Comparison of ENCODE assay signal across 10 cellular contexts in genomic region chr18:22560283-22560627, GRCh38.
A peak's percentile ranks its signal among the peaks of the same experiment; 100 is the strongest.
DNase-seq lines count a peak whose midpoint lies in the region; ATAC-seq and TF ChIP-seq lines count a peak whose summit lies in the region.
"Had no signal": no experiment of that assay in that cellular context is flagged by ENCODE, and none has a peak within 500 bp of the region (broad histone marks: within the 10 kb centered on the region; RNA-seq: fewer than 3 reads in every experiment).

No MANE protein-coding gene starts in this region.

- WGBS in mammary epithelial cell (ENCODE audit: low coverage, missing lambda C conversion rate) = 93% methylated on average over 3 of the region's 7 CpGs
- WGBS in lower leg skin, 2 donors = 37 to 41% methylated on average over 7 of the region's 7 CpGs

- DNase-seq in mammary epithelial cell = no peak
- no peak for DNase-seq in lower leg skin (ENCODE audit: low spot score in 2 of 2)
- no peak for DNase-seq in stimulated activated naive B cell treated with anti-CD40 and anti-IgM and Interleukin-4, amounts not matched to agents 10 μg/mL and 1 μg/mL and 100 μg/mL, for 72 hours
- DNase-seq in Ammon's horn (ENCODE audit: low spot score) = no peak
- DNase-seq in activated CD4-positive, alpha-beta memory T cell treated with anti-CD3 and anti-CD28 coated beads for 36 hours = no peak
- DNase-seq: GDM1, T-helper 1 cell had no signal

- peaks cover 70% of the 10 kb centered on the region for H3K27me3 ChIP-seq in HUES48 (ENCODE audit: control insufficient read depth, insufficient read depth, low read length)
- H3K27me3 ChIP-seq in mammary epithelial cell (ENCODE audit: insufficient read depth, low read length) = no peaks in the 10 kb centered on the region

- no peaks in the 10 kb centered on the region for H3K79me2 ChIP-seq in mammary epithelial cell (ENCODE audit: insufficient read depth, low read length)

- H3K9me3 ChIP-seq in HUES48 (ENCODE audit: control insufficient read depth, insufficient read depth, low read length) (no peaks in the 10 kb centered on the region), mammary epithelial cell (replicated peaks; ENCODE audit: insufficient read depth, low read length) (no peaks in the 10 kb centered on the region)

- peaks cover 47 to 59% of the 10 kb centered on the region in 2 donors for H3K27me3 Mint-ChIP-seq in stimulated activated naive B cell treated with anti-CD40 and anti-IgM and Interleukin-4, amounts not matched to agents 10 μg/mL and 1 μg/mL and 100 μg/mL, for 72 hours
- peaks cover 37% of the 10 kb centered on the region for H3K27me3 Mint-ChIP-seq in activated CD4-positive, alpha-beta memory T cell treated with anti-CD3 and anti-CD28 coated beads for 36 hours

- dilution Hi-C loops in mammary epithelial cell (cut with HindIII; ENCODE audit: low sequenced_read_pairs) = loop anchor here (5.0 to 10.0 kb wide), 3 partner anchors 93 to 348 kb away; no protein-coding TSS in a partner anchor

- no peak for ATAC-seq in stimulated activated naive B cell treated with anti-CD40 and anti-IgM and Interleukin-4, amounts not matched to agents 10 μg/mL and 1 μg/mL and 100 μg/mL, for 72 hours (replicated peaks)
- ATAC-seq in HG03520 (IDR thresholded peaks at IDR 0.05; ENCODE audit: unreplicated experiment) = no peak
- no peak for ATAC-seq in GM21576 (IDR thresholded peaks at IDR 0.05; ENCODE audit: unreplicated experiment)

- no peak for TF ChIP-seq POLR2A in lower leg skin (IDR thresholded peaks at IDR 0.05)

- BruUV-seq in mammary epithelial cell (replicated peaks; lab: Mats Ljungman, UMichigan) = no TSS peak

- intact Hi-C loops in mammary epithelial cell (cut with micrococcal nuclease) = loop anchor here (5.0 to 10.0 kb wide), 7 partner anchors 93 to 603 kb away; no protein-coding TSS in a partner anchor
- intact Hi-C loops in lower leg skin (cut with DNase I; ENCODE audit: low total_unique reads) = loop anchor here (10.0 kb wide), 2 partner anchors 565 to 665 kb away; no protein-coding TSS in a partner anchor
- intact Hi-C loops in activated CD4-positive, alpha-beta memory T cell treated with anti-CD3 and anti-CD28 coated beads for 36 hours (cut with micrococcal nuclease) = loop anchor here (5.0 kb wide), 2 partner anchors 563 to 663 kb away; no protein-coding TSS in a partner anchor

- TF ChIP-seq CTCF in mammary epithelial cell (conservative IDR thresholded peaks at IDR 0.05 in 1 of 2, IDR thresholded peaks at IDR 0.05 in 1 of 2; ENCODE audit: extremely low read depth in 1 of 2, insufficient read depth in 1 of 2, low read depth in 1 of 2, low read length in 2 of 2) (no peak), lower leg skin (IDR thresholded peaks at IDR 0.05) (no peak)

- H3K9me3 Mint-ChIP-seq in stimulated activated naive B cell treated with anti-CD40 and anti-IgM and Interleukin-4, amounts not matched to agents 10 μg/mL and 1 μg/mL and 100 μg/mL, for 72 hours = peaks cover 0 to 2% of the 10 kb centered on the region in 2 donors
- no peaks in the 10 kb centered on the region for H3K9me3 Mint-ChIP-seq in activated CD4-positive, alpha-beta memory T cell treated with anti-CD3 and anti-CD28 coated beads for 36 hours

- H3K4me1 Mint-ChIP-seq in stimulated activated naive B cell treated with anti-CD40 and anti-IgM and Interleukin-4, amounts not matched to agents 10 μg/mL and 1 μg/mL and 100 μg/mL, for 72 hours = peaks cover 8 to 16% of the 10 kb centered on the region in 2 donors
- H3K4me1 Mint-ChIP-seq in activated CD4-positive, alpha-beta memory T cell treated with anti-CD3 and anti-CD28 coated beads for 36 hours (ENCODE audit: low read depth) = peaks cover 5% of the 10 kb centered on the region

- H4K20me1 ChIP-seq in mammary epithelial cell (ENCODE audit: insufficient read depth, low read length) = no peaks in the 10 kb centered on the region

- H3K4me3 ChIP-seq in HUES48 (ENCODE audit: low read depth, low read length) (peak overlapping the region; percentile 68), mammary epithelial cell (replicated peaks in 1 of 3; ENCODE audit: insufficient read depth in 1 of 3, low read depth in 2 of 3, low read length in 3 of 3) (peak overlapping the region in 2 of 3 experiments; percentile 40 to 61), lower leg skin (ENCODE audit: low read depth, poor library complexity, severe bottlenecking) (peak overlapping the region; percentile 26)

- H3K4me1 ChIP-seq in HUES48 (ENCODE audit: control insufficient read depth, insufficient read depth, low read length) (peaks cover 35% of the 10 kb centered on the region), mammary epithelial cell (ENCODE audit: insufficient read depth, low read length) (peaks cover 45% of the 10 kb centered on the region)

- POLR2A ChIA-PET in activated CD4-positive, alpha-beta memory T cell treated with anti-CD3 and anti-CD28 coated beads for 36 hours (lab: Charles Lee) = no interaction called here

- in situ Hi-C loops in mammary epithelial cell (cut with MboI; ENCODE audit: low sequenced_read_pairs in 2 of 2) = loop anchor here (10.0 to 25.0 kb wide), 4 partner anchors 173 to 655 kb away; partner anchors contain the start of gene GATA6 (in 1 of the 2)

- no peaks in the 10 kb centered on the region for H3K36me3 Mint-ChIP-seq in stimulated activated naive B cell treated with anti-CD40 and anti-IgM and Interleukin-4, amounts not matched to agents 10 μg/mL and 1 μg/mL and 100 μg/mL, for 72 hours
- no peaks in the 10 kb centered on the region for H3K36me3 Mint-ChIP-seq in activated CD4-positive, alpha-beta memory T cell treated with anti-CD3 and anti-CD28 coated beads for 36 hours

- H3K4me3 Mint-ChIP-seq in stimulated activated naive B cell treated with anti-CD40 and anti-IgM and Interleukin-4, amounts not matched to agents 10 μg/mL and 1 μg/mL and 100 μg/mL, for 72 hours = peak overlapping the region; percentile 26 to 59
- H3K4me3 Mint-ChIP-seq in activated CD4-positive, alpha-beta memory T cell treated with anti-CD3 and anti-CD28 coated beads for 36 hours = no peak overlapping the region

- H3K27ac ChIP-seq in HUES48 (ENCODE audit: low read depth, low read length) (no peak overlapping the region), mammary epithelial cell (ENCODE audit: insufficient read depth, low read depth, low read length) (no peak overlapping the region)

- H2AFZ ChIP-seq in mammary epithelial cell (ENCODE audit: low read depth, low read length) = peak overlapping the region; percentile 88

- H3K36me3 ChIP-seq in HUES48 (ENCODE audit: control insufficient read depth, insufficient read depth, low read length) (no peaks in the 10 kb centered on the region), mammary epithelial cell (ENCODE audit: insufficient read depth, low read length) (no peaks in the 10 kb centered on the region)

- H3K27ac Mint-ChIP-seq in stimulated activated naive B cell treated with anti-CD40 and anti-IgM and Interleukin-4, amounts not matched to agents 10 μg/mL and 1 μg/mL and 100 μg/mL, for 72 hours = peak overlapping the region; percentile 4
- no peak overlapping the region for H3K27ac Mint-ChIP-seq in activated CD4-positive, alpha-beta memory T cell treated with anti-CD3 and anti-CD28 coated beads for 36 hours

- CTCF ChIA-PET in mammary epithelial cell (lab: Charles Lee; ENCODE audit: low non-redundant PET) = no interaction called here
- CTCF ChIA-PET in activated CD4-positive, alpha-beta memory T cell treated with anti-CD3 and anti-CD28 coated beads for 36 hours (lab: Charles Lee) = no interaction called here

- H3K9ac ChIP-seq in HUES48 (ENCODE audit: low read depth, low read length) (no peak overlapping the region), mammary epithelial cell (ENCODE audit: insufficient read depth, low read length) (no peak overlapping the region)

- H3K4me2 ChIP-seq in mammary epithelial cell (ENCODE audit: insufficient read depth, low read depth, low read length) = peak overlapping the region; percentile 99
